12 cellular contexts compared by ENCODE assay signal in the genomic region with DNA sequence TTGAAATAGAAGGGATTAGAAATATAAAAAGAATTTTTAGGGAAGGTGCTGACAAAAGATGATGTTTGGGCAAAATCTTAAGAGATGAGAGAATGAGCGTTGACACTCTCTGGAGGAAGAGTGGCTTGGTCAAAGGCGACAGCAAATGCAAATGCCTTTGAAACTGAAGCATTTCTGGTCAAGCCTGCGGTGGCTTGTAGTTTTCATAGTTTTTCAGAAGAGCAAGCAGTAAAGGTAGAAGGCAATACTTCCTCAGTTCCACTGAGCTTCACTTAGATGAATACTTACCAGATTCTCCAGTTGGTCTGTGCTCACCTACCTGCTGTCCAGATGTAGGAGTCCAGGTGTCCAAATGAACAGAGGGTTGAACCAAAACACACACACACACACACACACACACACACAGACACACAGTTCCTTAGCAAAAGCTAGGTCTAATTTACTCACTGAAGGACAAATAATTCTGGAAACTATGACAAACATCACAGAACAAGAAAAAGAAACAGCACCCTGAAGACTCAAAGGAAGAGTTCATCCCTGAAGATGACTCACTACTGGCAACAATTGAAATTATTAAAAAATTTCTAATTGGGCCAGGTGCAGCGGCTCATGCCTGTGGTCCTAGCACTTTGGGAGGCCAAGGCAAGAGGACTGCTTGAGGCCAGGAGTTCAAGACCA. TPM values are rescaled to one million over a fixed set of nuclear protein-coding genes. Genes with fewer than 3 reads are reported as not detected.
DNase-seq lines count a peak whose midpoint lies in the region; ATAC-seq lines count a peak whose summit lies in the region.
"Had no signal": no experiment of that assay in that cellular context is flagged by ENCODE, and none has a peak within 500 bp of the region (broad histone marks: within the 10 kb centered on the region; RNA-seq: fewer than 3 reads in every experiment).

No MANE protein-coding gene starts in this region.

- no peak for ATAC-seq in activated CD8-positive, alpha-beta memory T cell treated with anti-CD3 and anti-CD28 coated beads, Interleukin-2, amount 10 ng/mL, durations not matched to agents 7 days and 5 days
- ATAC-seq in GM21786 (IDR thresholded peaks at IDR 0.05; ENCODE audit: unreplicated experiment): peak; percentile 71
- ATAC-seq in HG03520 (IDR thresholded peaks at IDR 0.05; ENCODE audit: unreplicated experiment): peak; percentile 55
- ATAC-seq in left cardiac atrium: no peak
- ATAC-seq: activated naive CD8-positive, alpha-beta T cell treated with anti-CD3 and anti-CD28 coated beads, Interleukin-2, amount 50 U/mL, for 24 hours had no signal

- no peaks in the 10 kb centered on the region for H3K36me3 ChIP-seq in effector memory CD4-positive, alpha-beta T cell (ENCODE audit: control insufficient read depth, insufficient read depth, low read length)

- no peak overlapping the region for H3K4me3 ChIP-seq in effector memory CD4-positive, alpha-beta T cell (ENCODE audit: insufficient read depth, low read depth, low read length, poor library complexity, severe bottlenecking)

- DNase-seq in activated CD8-positive, alpha-beta memory T cell treated with anti-CD3 and anti-CD28 coated beads, Interleukin-2, amount 10 ng/mL, durations not matched to agents 7 days and 5 days: no peak
- no peak for DNase-seq in activated CD8-positive, alpha-beta memory T cell treated with anti-CD3 and anti-CD28 coated beads for 24 hours
- DNase-seq in kidney tubule cell (ENCODE audit: low spot score): peak; percentile 45
- DNase-seq in NCI-H2081 (lab: John Stamatoyannopoulos, UW): no peak
- DNase-seq in effector memory CD4-positive, alpha-beta T cell: no peak
- no peak for DNase-seq in left cardiac atrium
- DNase-seq: activated naive CD8-positive, alpha-beta T cell treated with anti-CD3 and anti-CD28 coated beads, Interleukin-2, amount 50 U/mL, for 24 hours; kidney; NCI-H1092 treated with DMSO at 0.1 percent for 48 hours; posterior cingulate gyrus had no signal

- no peaks in the 10 kb centered on the region for H3K36me3 Mint-ChIP-seq in activated CD8-positive, alpha-beta memory T cell treated with anti-CD3 and anti-CD28 coated beads, Interleukin-2, amount 10 ng/mL, durations not matched to agents 7 days and 5 days

- peaks cover 51% of the 10 kb centered on the region for H3K4me1 Mint-ChIP-seq in activated CD8-positive, alpha-beta memory T cell treated with anti-CD3 and anti-CD28 coated beads, Interleukin-2, amount 10 ng/mL, durations not matched to agents 7 days and 5 days

- no peaks in the 10 kb centered on the region for H3K9me3 ChIP-seq in effector memory CD4-positive, alpha-beta T cell (ENCODE audit: control insufficient read depth, low read length)

- peak overlapping the region; percentile 66 for H3K27ac Mint-ChIP-seq in activated CD8-positive, alpha-beta memory T cell treated with anti-CD3 and anti-CD28 coated beads, Interleukin-2, amount 10 ng/mL, durations not matched to agents 7 days and 5 days
- H3K27ac Mint-ChIP-seq: activated naive CD8-positive, alpha-beta T cell treated with anti-CD3 and anti-CD28 coated beads, Interleukin-2, amount 50 U/mL, for 24 hours had no signal

- no peaks in the 10 kb centered on the region for H3K9me3 Mint-ChIP-seq in activated CD8-positive, alpha-beta memory T cell treated with anti-CD3 and anti-CD28 coated beads, Interleukin-2, amount 10 ng/mL, durations not matched to agents 7 days and 5 days (ENCODE audit: low read depth)
- H3K9me3 Mint-ChIP-seq: activated naive CD8-positive, alpha-beta T cell treated with anti-CD3 and anti-CD28 coated beads, Interleukin-2, amount 50 U/mL, for 24 hours had no signal

- intact Hi-C loops in left cardiac atrium (cut with DNase I): no loop called here

- no peaks in the 10 kb centered on the region for H3K27me3 ChIP-seq in effector memory CD4-positive, alpha-beta T cell (replicated peaks; ENCODE audit: control insufficient read depth, insufficient read depth, low read length, poor library complexity, severe bottlenecking)

- H3K4me1 ChIP-seq in effector memory CD4-positive, alpha-beta T cell (ENCODE audit: control insufficient read depth, insufficient read depth, low read length, poor library complexity, severe bottlenecking): no peaks in the 10 kb centered on the region

- CTCF ChIA-PET in activated CD8-positive, alpha-beta memory T cell treated with anti-CD3 and anti-CD28 coated beads, Interleukin-2, amount 10 ng/mL, durations not matched to agents 7 days and 5 days (lab: Charles Lee): interaction anchor here (2.6 to 4.8 kb wide), 3 partner anchors 11 to 268 kb away, joined by 10 to 77 read pairs (median 16); partner anchors contain the start of gene STK17A

- no peak overlapping the region for H3K4me3 Mint-ChIP-seq in activated CD8-positive, alpha-beta memory T cell treated with anti-CD3 and anti-CD28 coated beads, Interleukin-2, amount 10 ng/mL, durations not matched to agents 7 days and 5 days
- H3K4me3 Mint-ChIP-seq: activated naive CD8-positive, alpha-beta T cell treated with anti-CD3 and anti-CD28 coated beads, Interleukin-2, amount 50 U/mL, for 24 hours had no signal

- H3K27me3 Mint-ChIP-seq in activated CD8-positive, alpha-beta memory T cell treated with anti-CD3 and anti-CD28 coated beads, Interleukin-2, amount 10 ng/mL, durations not matched to agents 7 days and 5 days: peaks cover 1% of the 10 kb centered on the region
- H3K27me3 Mint-ChIP-seq: activated naive CD8-positive, alpha-beta T cell treated with anti-CD3 and anti-CD28 coated beads, Interleukin-2, amount 50 U/mL, for 24 hours had no signal

- H3K27ac ChIP-seq in effector memory CD4-positive, alpha-beta T cell (ENCODE audit: insufficient read depth, low read length, poor library complexity, severe bottlenecking): no peak overlapping the region

RNA-seq across cellular contexts. Expression of gene STK17A, which starts 12.1 kb away (rescaled TPM):
- 10 to 100 TPM; 84.9 to 86.1 TPM for total RNA-seq in activated CD8-positive, alpha-beta memory T cell treated with anti-CD3 and anti-CD28 coated beads, Interleukin-2, amount 10 ng/mL, durations not matched to agents 7 days and 5 days
- total RNA-seq in left cardiac atrium: 10 to 100 TPM; 12.2 to 18.0 TPM

Comparison
In these comparisons a context has a peak if more than half of its experiments do, and no peak if none do; other contexts are left out.
1. ATAC-seq: peak in GM21786 (single experiment) and HG03520 (single experiment); none in activated CD8-positive, alpha-beta memory T cell treated with anti-CD3 and anti-CD28 coated beads, Interleukin-2, amount 10 ng/mL, durations not matched to agents 7 days and 5 days (single experiment) and left cardiac atrium (0 of 2).
2. RNA of gene STK17A, which starts 12.1 kb away (total RNA-seq): 84.9 to 86.1 TPM in activated CD8-positive, alpha-beta memory T cell treated with anti-CD3 and anti-CD28 coated beads, Interleukin-2, amount 10 ng/mL, durations not matched to agents 7 days and 5 days; 12.2 to 18.0 TPM in left cardiac atrium; every median in the first group is over 4 times any median in the second.